In the genomic region with DNA sequence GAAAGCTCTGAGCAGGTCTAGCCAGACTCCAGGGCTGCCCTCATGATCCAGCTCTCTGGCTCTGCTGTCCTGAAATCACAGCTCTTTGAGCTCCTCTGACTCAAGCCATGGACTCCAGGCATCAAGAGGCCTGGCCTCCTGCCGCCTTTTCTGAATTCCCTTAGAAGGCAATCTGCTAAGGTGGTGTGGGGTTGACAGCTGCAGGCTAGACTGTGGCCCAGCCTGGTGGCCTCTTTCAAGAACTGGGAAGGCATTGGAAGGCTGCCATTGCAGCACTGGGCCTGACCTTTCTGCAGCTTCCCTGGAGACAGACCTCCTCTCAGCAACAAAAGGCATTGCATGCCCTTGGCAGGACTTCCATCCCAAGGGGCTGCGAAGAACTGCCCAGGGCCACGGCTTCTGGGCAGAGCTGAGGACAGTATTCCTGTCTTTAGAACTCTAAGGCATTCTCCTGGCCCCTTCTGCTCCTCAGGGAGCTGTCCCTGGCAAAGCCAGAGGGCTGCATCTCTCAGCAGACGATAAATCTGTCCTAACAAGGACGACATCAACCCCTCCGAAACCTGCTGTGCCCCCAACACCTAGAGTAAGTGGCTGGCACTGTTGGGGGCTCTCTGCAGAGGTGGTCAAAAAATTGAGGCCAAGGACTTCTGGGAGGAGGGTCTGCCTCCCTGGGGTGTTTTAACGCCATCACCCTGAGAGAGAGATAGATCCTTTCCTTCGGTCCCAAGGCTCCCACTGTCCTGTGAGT, we compare ENCODE assay signal across 16 cellular contexts.
DNase-seq lines count a peak whose midpoint lies in the region; ATAC-seq and TF ChIP-seq lines count a peak whose summit lies in the region.
"Had no signal": no experiment of that assay in that cellular context is flagged by ENCODE, and none has a peak within 500 bp of the region (broad histone marks: within the 10 kb centered on the region; RNA-seq: fewer than 3 reads in every experiment).

No MANE protein-coding gene starts in this region.

- intact Hi-C loops in Right ventricle myocardium superior (cut with DNase I), result no loop called here

- no peak overlapping the region for H3K9ac ChIP-seq in BLaER1

- H3K4me3 ChIP-seq in BLaER1 (no peak overlapping the region), BE2C (ENCODE audit: low read depth, low read length) (no peak overlapping the region)
- H3K4me3 ChIP-seq: GM12878 had no signal

- DNase-seq in anterior cingulate cortex (lab: John Stamatoyannopoulos, UW) (peak in 34 of 58 donors; percentile 2 to 84 (median 24)), Right ventricle myocardium superior (peak; percentile 83), pons (ENCODE audit: low spot score) (peak; percentile 55), BE2C (no peak), NCI-H526 treated with DMSO at 0.1 percent for 48 hours (lab: John Stamatoyannopoulos, UW) (no peak)
- DNase-seq: activated CD4-positive, alpha-beta T cell treated with anti-CD3 and anti-CD28 coated beads for 4 hours; DMS79 treated with DMSO at 0.1 percent for 48 hours; erythroblast; natural killer cell; stimulated activated CD8-positive, alpha-beta memory T cell treated with anti-CD3 and anti-CD28 coated beads, Interleukin-4, amount 100 ng/mL, for 48 hours; T-cell had no signal

- ATAC-seq in Right ventricle myocardium superior (ENCODE audit: poor library complexity) (peak; percentile 78), HG03571 (IDR thresholded peaks at IDR 0.05; ENCODE audit: unreplicated experiment) (no peak), HG03095 (IDR thresholded peaks at IDR 0.05; ENCODE audit: unreplicated experiment) (no peak)
- ATAC-seq: activated T-helper 17 cell treated with anti-CD3 and anti-CD28 coated beads, Interleukin-2, amount 50 U/mL, for 72 hours; GM12878; natural killer cell; T-cell had no signal

- H3K36me3 ChIP-seq in BLaER1 (peaks cover 16% of the 10 kb centered on the region; the same call in 1 of the 2 replicates), BE2C (peaks cover 4% of the 10 kb centered on the region; the same call in 1 of the 2 replicates)

- 0 out of 2 replicates have a peak overlapping the region, but pooled peaks have one; percentile 1 for H3K27ac ChIP-seq in BLaER1

- H3K4me1 ChIP-seq in BLaER1 (peaks cover 91% of the 10 kb centered on the region), BE2C (peaks cover 7% of the 10 kb centered on the region)

- H3K27me3 ChIP-seq in BLaER1 (no peaks in the 10 kb centered on the region), BE2C (no peaks in the 10 kb centered on the region)

- no peaks in the 10 kb centered on the region for H4K20me1 ChIP-seq in BLaER1

- no peaks in the 10 kb centered on the region for H3K9me3 ChIP-seq in BLaER1
- H3K9me3 ChIP-seq in BE2C, result no peaks in the 10 kb centered on the region; the same call in 1 of the 2 replicates

- H3K4me2 ChIP-seq in BLaER1, result peak overlapping the region; percentile 79

- no peak for TF ChIP-seq CTCF in BE2C (IDR thresholded peaks at IDR 0.05; ENCODE audit: low read depth, low read length)

Comparison
In these comparisons a context has a peak if more than half of its experiments do, and no peak if none do; other contexts are left out.
1. DNase-seq: peak in anterior cingulate cortex (34 of 58), Right ventricle myocardium superior (single experiment) and pons (single experiment); none in BE2C (single experiment) and NCI-H526 treated with DMSO at 0.1 percent for 48 hours (single experiment).